Comparison of ENCODE assay signal across 12 cellular contexts in the genomic region with DNA sequence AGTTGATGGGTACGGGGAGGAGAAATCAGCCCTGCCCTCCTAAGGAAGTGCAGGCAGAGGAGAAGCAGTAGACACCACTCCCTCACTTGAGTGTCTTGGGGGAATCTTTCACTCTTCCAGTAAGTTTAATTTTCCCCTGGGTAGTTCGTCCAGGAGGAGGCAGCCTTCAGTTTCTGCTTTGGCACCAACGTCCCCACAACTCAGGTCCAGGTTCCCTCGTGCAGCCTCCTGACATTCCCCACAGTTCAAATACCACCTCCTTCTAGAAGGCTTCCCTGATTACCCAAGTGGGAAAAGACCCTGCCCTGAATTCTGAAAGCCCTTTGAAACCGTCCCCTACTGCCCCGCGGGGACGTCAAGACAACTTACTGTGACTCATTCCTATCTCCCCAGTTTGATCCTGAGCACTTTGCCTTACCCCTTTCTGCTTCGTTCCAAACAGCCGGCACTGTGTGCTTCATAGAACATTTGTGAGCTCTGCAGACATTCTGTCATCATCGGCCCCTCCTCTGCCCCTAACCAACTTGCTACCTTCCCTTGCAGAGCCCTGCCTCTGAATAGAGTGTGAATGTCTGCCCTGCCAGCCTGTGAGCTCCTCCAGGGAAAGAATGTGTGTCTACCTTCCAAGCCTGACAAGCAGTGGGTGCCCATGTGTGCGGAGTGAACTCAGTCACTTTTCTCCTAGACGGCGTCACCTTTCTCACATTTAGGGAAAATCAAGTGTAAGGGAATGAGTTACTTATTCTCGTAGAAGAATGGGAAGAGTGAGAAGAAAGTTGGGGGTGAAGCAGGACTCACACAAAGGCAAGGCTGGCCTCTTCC. TPM values are rescaled to one million over a fixed set of nuclear protein-coding genes. Genes with fewer than 3 reads are reported as not detected.
DNase-seq lines count a peak whose midpoint lies in the region; ATAC-seq, FAIRE-seq and TF ChIP-seq lines count a peak whose summit lies in the region.
"Had no signal": no experiment of that assay in that cellular context is flagged by ENCODE, and none has a peak within 500 bp of the region (broad histone marks: within the 10 kb centered on the region; RNA-seq: fewer than 3 reads in every experiment).

No MANE protein-coding gene starts in this region.

- H3K36me3 ChIP-seq in Loucy (ENCODE audit: insufficient read depth, low read length), result no peaks in the 10 kb centered on the region
- no peaks in the 10 kb centered on the region for H3K36me3 ChIP-seq in colonic mucosa

- H3K4me2 ChIP-seq in Loucy (ENCODE audit: low read depth, low read length, poor library complexity, severe bottlenecking), result peak overlapping the region; percentile 68

- peaks cover 70% of the 10 kb centered on the region for H3K4me1 ChIP-seq in Loucy (ENCODE audit: insufficient read depth, low read length, poor library complexity, severe bottlenecking)
- peaks cover 26% of the 10 kb centered on the region for H3K4me1 ChIP-seq in colonic mucosa
- H3K4me1 ChIP-seq: testis had no signal

- intact Hi-C loops in colonic mucosa (cut with DNase I) (loop anchor here (5.0 kb wide), 1 partner anchor 54 kb away; a partner anchor contains a TSS), posterior vena cava (cut with DNase I) (no loop called here)

- H3K4me3 Mint-ChIP-seq in T-helper 17 cell, result no peak overlapping the region
- H3K4me3 Mint-ChIP-seq: natural killer cell had no signal

- no peaks in the 10 kb centered on the region for H3K79me2 ChIP-seq in Loucy (ENCODE audit: insufficient read depth, low read length)

- peaks cover 42% of the 10 kb centered on the region for H3K4me1 Mint-ChIP-seq in T-helper 17 cell

- peak overlapping the region; percentile 78 for H3K27ac ChIP-seq in colonic mucosa
- H3K27ac ChIP-seq: testis had no signal

- no peak for TF ChIP-seq POLR2A in GM12891 (IDR thresholded peaks at IDR 0.05; ENCODE audit: low read depth, low read length)

- peak; percentile 26 for FAIRE-seq in GM12891 (lab: Jason Lieb, UNC)

- H3K27ac Mint-ChIP-seq in T-helper 17 cell, result no peak overlapping the region
- H3K27ac Mint-ChIP-seq: activated T-helper 2 cell treated with anti-CD3 and anti-CD28 coated beads, Interferon-gamma antibody, Interleukin-2, Interleukin-4, amounts not matched to agents 10 μg/mL and 5 μg/mL and 100 μg/mL, durations not matched to agents 14 hours and 24 hours and 36 hours had no signal

- H3K9me3 ChIP-seq in Loucy (ENCODE audit: insufficient read depth, low read depth, low read length), result no peaks in the 10 kb centered on the region
- H3K9me3 ChIP-seq in colonic mucosa, result no peaks in the 10 kb centered on the region
- no peaks in the 10 kb centered on the region for H3K9me3 ChIP-seq in T-helper 17 cell (ENCODE audit: control insufficient read depth, low read length, poor library complexity, severe bottlenecking)
- H3K9me3 ChIP-seq: testis had no signal

- H3K27me3 ChIP-seq in Loucy (ENCODE audit: insufficient read depth, low read length, poor library complexity, severe bottlenecking), result no peaks in the 10 kb centered on the region
- H3K27me3 ChIP-seq in colonic mucosa, result no peaks in the 10 kb centered on the region
- H3K27me3 ChIP-seq: testis had no signal

- CTCF ChIA-PET in GM10248 (lab: Yijun Ruan, JAX), result interaction anchor here (0.8 to 5.6 kb wide), 11 partner anchors 8 to 141 kb away, joined by 3 to 57 read pairs (median 4); no protein-coding TSS in a partner anchor

- H3K9ac ChIP-seq in Loucy (ENCODE audit: low read depth, low read length, poor library complexity, severe bottlenecking) (peak overlapping the region; percentile 65), colonic mucosa (ENCODE audit: low read depth in 2 of 2, low read length in 2 of 2) (peak overlapping the region; percentile 50 to 70)

- H3K36me3 Mint-ChIP-seq in T-helper 17 cell (ENCODE audit: low read depth), result peaks cover 6% of the 10 kb centered on the region
- H3K36me3 Mint-ChIP-seq: natural killer cell had no signal

- H3K9me2 ChIP-seq in Loucy (replicated peaks; ENCODE audit: low read depth, low read length), result no peaks in the 10 kb centered on the region

- no peak for ATAC-seq in T-helper 17 cell
- no peak for ATAC-seq in HG03108 (IDR thresholded peaks at IDR 0.05; ENCODE audit: unreplicated experiment)
- ATAC-seq: natural killer cell had no signal

- H4K20me1 ChIP-seq in Loucy (ENCODE audit: insufficient read depth, low read length, poor library complexity, severe bottlenecking), result no peaks in the 10 kb centered on the region

- H3F3A ChIP-seq in Loucy (ENCODE audit: low read depth), result 0 out of 2 replicates have a peak, but pooled peaks cover 10% of the 10 kb centered on the region

- peaks cover 6% of the 10 kb centered on the region for H3K27me3 Mint-ChIP-seq in T-helper 17 cell

- no peak for DNase-seq in GM12891 (ENCODE audit: insufficient read length, low spot score)
- DNase-seq in colonic mucosa, result no peak
- peak; percentile 54 for DNase-seq in posterior vena cava (ENCODE audit: low spot score)
- no peak for DNase-seq in T-helper 17 cell
- DNase-seq in GM10248 (ENCODE audit: extremely low spot score), result no peak
- no peak for DNase-seq in NCI-H226
- DNase-seq: natural killer cell, NCI-H446 treated with DMSO at 0.1 percent for 48 hours, testis had no signal

- TF ChIP-seq CTCF in Loucy (conservative IDR thresholded peaks at IDR 0.05; ENCODE audit: low read length), result peak; percentile 37
- TF ChIP-seq CTCF in colonic mucosa (IDR thresholded peaks at IDR 0.05), result no peak
- no peak for TF ChIP-seq CTCF in GM10248 (IDR thresholded peaks at IDR 0.05; ENCODE audit: control extremely low read depth, extremely low read depth, low read depth, missing control alignments)

- no peak overlapping the region for H2AFZ ChIP-seq in Loucy (ENCODE audit: low read length)

- H3K4me3 ChIP-seq in Loucy (ENCODE audit: low read length, poor library complexity, severe bottlenecking) (peak overlapping the region; percentile 50), colonic mucosa (no peak overlapping the region)
- H3K4me3 ChIP-seq: testis had no signal

- POLR2A ChIA-PET in GM10248 (lab: Yijun Ruan, JAX), result no interaction called here

TF ChIP-seq in GM12891, 5 proteins besides CTCF, POLR2A, EP300 and RAD21:
- TF ChIP-seq PAX5 (IDR thresholded peaks at IDR 0.05; ENCODE audit: insufficient read depth, low read length, severe bottlenecking) (no peak), TAF1 (IDR thresholded peaks at IDR 0.05; ENCODE audit: low read depth, low read length) (no peak), POLR2AphosphoS5 (IDR thresholded peaks at IDR 0.05; ENCODE audit: low read depth, low read length) (no peak), POU2F2 (IDR thresholded peaks at IDR 0.05; ENCODE audit: low read depth, low read length) (no peak), SPI1 (IDR thresholded peaks at IDR 0.05; ENCODE audit: low read depth, low read length) (no peak)

RNA-seq across cellular contexts. Expression of a gene that starts 14.5 kb away (rescaled TPM):
- 340 TPM for polyA plus RNA-seq in GM12891 (2012; ENCODE audit: low read depth, missing spikeins)
- total RNA-seq in colonic mucosa, result 100 to 1,000 TPM; 163 to 167 TPM
- 100 to 1,000 TPM; 148 to 160 TPM for total RNA-seq in posterior vena cava
- 100 to 1,000 TPM; 108 to 114 TPM for total RNA-seq in T-helper 17 cell

RNA-seq across cellular contexts. Expression of a gene that starts 55.2 kb away (rescaled TPM):
- polyA plus RNA-seq in GM12891 (2012; ENCODE audit: low read depth, missing spikeins), result 17.7 TPM
- total RNA-seq in colonic mucosa, result 10 to 100 TPM in 1 of 2 donors, 1 to 10 TPM in 1; 5.0 to 11.6 TPM
- total RNA-seq in posterior vena cava, result 1 to 10 TPM; 3.0 to 5.0 TPM
- 10 to 100 TPM in 1 of 2 donors, 1 to 10 TPM in 1; 8.0 to 13.4 TPM for total RNA-seq in T-helper 17 cell
